21 cellular contexts compared by ENCODE assay signal in the genomic region with DNA sequence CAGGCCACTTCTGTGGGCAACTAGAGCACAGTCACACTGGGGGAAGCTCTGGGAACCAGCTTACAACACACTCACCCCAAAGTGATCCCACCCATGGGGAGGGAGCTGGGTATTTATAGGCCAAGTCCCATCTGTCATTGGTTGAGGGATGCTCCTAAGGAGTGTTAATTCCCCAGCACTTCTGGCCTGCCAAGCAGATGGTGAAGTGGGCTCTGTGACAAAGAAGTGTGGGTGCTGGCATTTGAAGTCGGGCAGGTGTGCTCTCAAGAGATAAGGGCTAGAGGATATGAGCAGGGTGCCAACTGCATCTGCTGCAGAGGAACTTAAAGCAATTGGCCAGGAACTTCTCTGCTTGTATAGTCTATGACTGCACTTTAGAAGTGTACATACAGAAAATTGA. TPM values are rescaled to one million over a fixed set of nuclear protein-coding genes. Genes with fewer than 3 reads are reported as not detected.
A peak's percentile ranks its signal among the peaks of the same experiment; 100 is the strongest.
DNase-seq lines count a peak whose midpoint lies in the region; ATAC-seq and TF ChIP-seq lines count a peak whose summit lies in the region.
"Had no signal": no experiment of that assay in that cellular context is flagged by ENCODE, and none has a peak within 500 bp of the region (broad histone marks: within the 10 kb centered on the region; RNA-seq: fewer than 3 reads in every experiment).

No MANE protein-coding gene starts in this region.

- no peak for TF ChIP-seq EP300 in stomach (IDR thresholded peaks at IDR 0.05)

- no peaks in the 10 kb centered on the region for H3K27me3 ChIP-seq in stomach
- H3K27me3 ChIP-seq: BE2C, Peyer's patch had no signal

- ATAC-seq in HG03354 (IDR thresholded peaks at IDR 0.05; ENCODE audit: poor library complexity, severe bottlenecking, unreplicated experiment): no peak
- ATAC-seq: CD8-positive, alpha-beta T cell; GM12878 had no signal

- H3K36me3 ChIP-seq in stomach: no peaks in the 10 kb centered on the region
- H3K36me3 ChIP-seq: BE2C, Peyer's patch had no signal

- no peak for TF ChIP-seq POLR2A in stomach (IDR thresholded peaks at IDR 0.05)

- H3K27ac ChIP-seq in stomach: no peak overlapping the region
- H3K27ac ChIP-seq: Peyer's patch had no signal

- peaks cover 0 to 8% (median 0%) of the 10 kb centered on the region in 4 donors for H3K4me1 ChIP-seq in stomach
- H3K4me1 ChIP-seq: BE2C, Peyer's patch had no signal

- DNase-seq in MV-4-11 (lab: John Stamatoyannopoulos, UW): peak; percentile 12
- DNase-seq in NCI-H2107 treated with DMSO at 0.1 percent for 48 hours (lab: John Stamatoyannopoulos, UW; ENCODE audit: unreplicated experiment): peak; percentile 9
- DNase-seq in cerebellar cortex (ENCODE audit: low spot score): peak; percentile 69
- peak; percentile 28 for DNase-seq in stomach
- DNase-seq in EL: no peak
- DNase-seq in KG1 (lab: John Stamatoyannopoulos, UW): no peak
- DNase-seq: BE2C; CD8-positive, alpha-beta T cell; H7; NCI-H1048; NCI-H1694; NCI-H345; NCI-H748 treated with DMSO at 0.1 percent for 48 hours; Peyer's patch; Right ventricle myocardium superior; SK-N-SH had no signal

- 13 to 48% (median 25%) methylated on average over 1 of the region's 1 CpG for WGBS in stomach, 5 donors

- intact Hi-C loops in stomach (cut with DNase I; ENCODE audit: low total_unique reads): no loop called here

- no peak for TF ChIP-seq CTCF in stomach (IDR thresholded peaks at IDR 0.05)

- no peak overlapping the region for H3K4me3 ChIP-seq in stomach
- H3K4me3 ChIP-seq: GM12878, Peyer's patch had no signal

- no peaks in the 10 kb centered on the region for H3K9me3 ChIP-seq in stomach
- H3K9me3 ChIP-seq: BE2C, Peyer's patch, SK-N-SH had no signal

RNA-seq across cellular contexts. Expression of a gene that starts 30.9 kb away (rescaled TPM):
- total RNA-seq in stomach: 1 to 10 TPM in 4 of 5 donors, under 1 TPM in 1; 0.29 to 6.2 (median 2.3) TPM
- polyA plus RNA-seq in stomach: under 1 TPM in 2 of 3 donors, not detected in 1; 0.15 to 0.78 TPM
- total RNA-seq: CD8-positive, alpha-beta T cell; GM12878; HT-29 had no signal
- polyA plus RNA-seq: AG04450, GM12878, IgD-negative memory B cell, SK-N-SH had no signal

Comparison
In these comparisons a context has a peak if more than half of its experiments do, and no peak if none do; other contexts are left out.
1. DNase-seq: peak in MV-4-11 (single experiment), NCI-H2107 treated with DMSO at 0.1 percent for 48 hours (single experiment), cerebellar cortex (single experiment) and stomach (single experiment); none in EL (single experiment) and KG1 (single experiment).